21 cellular contexts compared by ENCODE assay signal in genomic region chr10:6875229-6875544, GRCh38.
"Had no signal": no experiment of that assay in that cellular context is flagged by ENCODE, and none has a peak within 500 bp of the region (broad histone marks: within the 10 kb centered on the region; RNA-seq: fewer than 3 reads in every experiment).

No MANE protein-coding gene starts in this region.

- H3K27me3 ChIP-seq: MG63 had no signal

- H3K9me3 ChIP-seq: MG63, SK-N-SH had no signal

- H3K4me3 ChIP-seq: MG63 had no signal

- DNase-seq: Karpas-422, KG1, NCI-H1092 treated with DMSO at 0.1 percent for 48 hours, NCI-H1436, NCI-H187, NCI-H2029, NCI-H2081 treated with DMSO at 0.1 percent for 48 hours, NCI-H2171, NCI-H226, NCI-H446, NCI-H510A, NCI-H69, NCI-H774, Right ventricle myocardium superior, RPMI8226, SW 1271 had no signal

- H3K27ac ChIP-seq: HL-60 had no signal

- FAIRE-seq: HTR-8/SVneo, RCC 7860 had no signal

- H3K4me2 ChIP-seq: SK-N-SH had no signal

- H3K36me3 ChIP-seq: MG63 had no signal

- H3K9ac ChIP-seq: SK-N-SH had no signal

- H3K9me2 ChIP-seq: SK-N-SH had no signal
